In genomic region chr2:25159947-25160346, GRCh38 we compare ENCODE assay signal across 1 cellular context.
TF ChIP-seq lines count a peak whose summit lies in the region.

No MANE protein-coding gene starts in this region.

TF ChIP-seq in GM23338, 12 proteins besides CTCF, POLR2A, EP300 and RAD21 (continued from another document):
- TF ChIP-seq ZNF462 (CRISPR knock-in tag; IDR thresholded peaks at IDR 0.05) = no peak
- no peak for TF ChIP-seq NANOG (IDR thresholded peaks at IDR 0.05; ENCODE audit: borderline replicate concordance)
- no peak for TF ChIP-seq JUNB (IDR thresholded peaks at IDR 0.05; ENCODE audit: unreplicated experiment)
